In the genomic region with DNA sequence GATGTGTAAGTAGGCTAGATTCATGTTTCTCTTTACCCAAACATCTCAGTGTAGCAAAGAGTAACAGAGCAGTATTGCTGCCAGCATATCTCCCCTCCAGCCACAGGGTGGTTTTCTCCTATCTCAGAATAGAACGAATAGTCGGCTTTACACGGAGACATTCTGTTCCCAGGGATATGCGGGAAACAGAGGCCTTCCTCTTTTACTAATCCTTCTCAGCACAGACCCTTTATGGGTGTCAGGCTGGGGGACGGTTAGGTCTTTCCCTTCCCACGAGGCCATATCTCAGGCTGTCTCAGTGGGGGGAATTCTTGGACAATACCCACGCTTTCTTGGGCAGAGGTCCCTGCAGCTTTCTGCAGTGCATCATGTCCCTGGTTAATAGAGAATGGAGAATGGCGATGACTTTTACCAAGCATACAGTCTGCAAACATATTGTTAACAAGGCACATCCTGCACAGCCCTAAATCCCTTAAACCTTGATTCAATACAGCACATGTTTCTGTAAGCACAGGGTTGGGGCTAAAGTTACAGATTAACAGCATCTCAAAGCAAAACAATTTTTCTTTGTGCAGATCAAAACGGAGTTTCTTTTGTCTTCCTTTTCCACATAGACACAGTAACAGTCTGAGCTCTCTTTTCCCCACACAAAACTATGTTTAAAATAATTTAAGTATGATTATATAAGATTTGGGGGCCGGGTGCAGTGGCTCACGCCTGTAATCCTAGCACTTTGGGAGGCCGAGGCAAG, we compare ENCODE assay signal across 1 cellular context.
TF ChIP-seq lines count a peak whose summit lies in the region.
"Not testable (repeated sequence)": the region's sequence is repeated elsewhere in the genome, so short reads cannot be mapped to it uniquely, and the experiment has no call there.

No MANE protein-coding gene starts in this region.

TF ChIP-seq in HepG2, 621 proteins besides CTCF, POLR2A, EP300 and RAD21 (continued from another document and continues in another):
- TF ChIP-seq, protein P1, sequence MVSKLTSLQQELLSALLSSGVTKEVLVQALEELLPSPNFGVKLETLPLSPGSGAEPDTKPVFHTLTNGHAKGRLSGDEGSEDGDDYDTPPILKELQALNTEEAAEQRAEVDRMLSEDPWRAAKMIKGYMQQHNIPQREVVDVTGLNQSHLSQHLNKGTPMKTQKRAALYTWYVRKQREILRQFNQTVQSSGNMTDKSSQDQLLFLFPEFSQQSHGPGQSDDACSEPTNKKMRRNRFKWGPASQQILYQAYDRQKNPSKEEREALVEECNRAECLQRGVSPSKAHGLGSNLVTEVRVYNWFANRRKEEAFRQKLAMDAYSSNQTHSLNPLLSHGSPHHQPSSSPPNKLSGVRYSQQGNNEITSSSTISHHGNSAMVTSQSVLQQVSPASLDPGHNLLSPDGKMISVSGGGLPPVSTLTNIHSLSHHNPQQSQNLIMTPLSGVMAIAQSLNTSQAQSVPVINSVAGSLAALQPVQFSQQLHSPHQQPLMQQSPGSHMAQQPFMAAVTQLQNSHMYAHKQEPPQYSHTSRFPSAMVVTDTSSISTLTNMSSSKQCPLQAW (CRISPR knock-in tag; IDR thresholded peaks at IDR 0.05) = peak; percentile 82; the same call in 1 of the 2 replicates
- TF ChIP-seq, protein P2, sequence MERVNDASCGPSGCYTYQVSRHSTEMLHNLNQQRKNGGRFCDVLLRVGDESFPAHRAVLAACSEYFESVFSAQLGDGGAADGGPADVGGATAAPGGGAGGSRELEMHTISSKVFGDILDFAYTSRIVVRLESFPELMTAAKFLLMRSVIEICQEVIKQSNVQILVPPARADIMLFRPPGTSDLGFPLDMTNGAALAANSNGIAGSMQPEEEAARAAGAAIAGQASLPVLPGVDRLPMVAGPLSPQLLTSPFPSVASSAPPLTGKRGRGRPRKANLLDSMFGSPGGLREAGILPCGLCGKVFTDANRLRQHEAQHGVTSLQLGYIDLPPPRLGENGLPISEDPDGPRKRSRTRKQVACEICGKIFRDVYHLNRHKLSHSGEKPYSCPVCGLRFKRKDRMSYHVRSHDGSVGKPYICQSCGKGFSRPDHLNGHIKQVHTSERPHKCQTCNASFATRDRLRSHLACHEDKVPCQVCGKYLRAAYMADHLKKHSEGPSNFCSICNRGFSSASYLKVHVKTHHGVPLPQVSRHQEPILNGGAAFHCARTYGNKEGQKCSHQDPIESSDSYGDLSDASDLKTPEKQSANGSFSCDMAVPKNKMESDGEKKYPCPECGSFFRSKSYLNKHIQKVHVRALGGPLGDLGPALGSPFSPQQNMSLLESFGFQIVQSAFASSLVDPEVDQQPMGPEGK (CRISPR knock-in tag; IDR thresholded peaks at IDR 0.05) = peak; percentile 61
- TF ChIP-seq, protein P3, sequence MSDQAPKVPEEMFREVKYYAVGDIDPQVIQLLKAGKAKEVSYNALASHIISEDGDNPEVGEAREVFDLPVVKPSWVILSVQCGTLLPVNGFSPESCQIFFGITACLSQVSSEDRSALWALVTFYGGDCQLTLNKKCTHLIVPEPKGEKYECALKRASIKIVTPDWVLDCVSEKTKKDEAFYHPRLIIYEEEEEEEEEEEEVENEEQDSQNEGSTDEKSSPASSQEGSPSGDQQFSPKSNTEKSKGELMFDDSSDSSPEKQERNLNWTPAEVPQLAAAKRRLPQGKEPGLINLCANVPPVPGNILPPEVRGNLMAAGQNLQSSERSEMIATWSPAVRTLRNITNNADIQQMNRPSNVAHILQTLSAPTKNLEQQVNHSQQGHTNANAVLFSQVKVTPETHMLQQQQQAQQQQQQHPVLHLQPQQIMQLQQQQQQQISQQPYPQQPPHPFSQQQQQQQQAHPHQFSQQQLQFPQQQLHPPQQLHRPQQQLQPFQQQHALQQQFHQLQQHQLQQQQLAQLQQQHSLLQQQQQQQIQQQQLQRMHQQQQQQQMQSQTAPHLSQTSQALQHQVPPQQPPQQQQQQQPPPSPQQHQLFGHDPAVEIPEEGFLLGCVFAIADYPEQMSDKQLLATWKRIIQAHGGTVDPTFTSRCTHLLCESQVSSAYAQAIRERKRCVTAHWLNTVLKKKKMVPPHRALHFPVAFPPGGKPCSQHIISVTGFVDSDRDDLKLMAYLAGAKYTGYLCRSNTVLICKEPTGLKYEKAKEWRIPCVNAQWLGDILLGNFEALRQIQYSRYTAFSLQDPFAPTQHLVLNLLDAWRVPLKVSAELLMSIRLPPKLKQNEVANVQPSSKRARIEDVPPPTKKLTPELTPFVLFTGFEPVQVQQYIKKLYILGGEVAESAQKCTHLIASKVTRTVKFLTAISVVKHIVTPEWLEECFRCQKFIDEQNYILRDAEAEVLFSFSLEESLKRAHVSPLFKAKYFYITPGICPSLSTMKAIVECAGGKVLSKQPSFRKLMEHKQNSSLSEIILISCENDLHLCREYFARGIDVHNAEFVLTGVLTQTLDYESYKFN (CRISPR knock-in tag; conservative IDR thresholded peaks at IDR 0.05) = peak; percentile 85
- TF ChIP-seq GATAD2A (CRISPR knock-in tag; IDR thresholded peaks at IDR 0.05) (peak; percentile 73), GATAD1 (CRISPR knock-in tag; IDR thresholded peaks at IDR 0.05) (peak; percentile 25; the same call in 1 of the 2 replicates), HMG20A (CRISPR knock-in tag; IDR thresholded peaks at IDR 0.05; ENCODE audit: borderline replicate concordance) (peak; percentile 27; the same call in 1 of the 2 replicates), NR2F2 (IDR thresholded peaks at IDR 0.05; ENCODE audit: borderline replicate concordance, low read depth) (peak; percentile 30; the same call in 1 of the 2 replicates), NR2F6 (CRISPR knock-in tag; IDR thresholded peaks at IDR 0.05) (peak; percentile 53; the same call in 1 of the 2 replicates), NCOA2 (CRISPR knock-in tag; IDR thresholded peaks at IDR 0.05) (peak; percentile 78), POGZ (CRISPR knock-in tag; IDR thresholded peaks at IDR 0.05) (0 out of 2 replicates have a peak, but pooled peaks have one; percentile 16), RCOR2 (CRISPR knock-in tag; IDR thresholded peaks at IDR 0.05) (0 out of 2 replicates have a peak, but pooled peaks have one; percentile 35), FOXJ3 (CRISPR knock-in tag; IDR thresholded peaks at IDR 0.05; ENCODE audit: borderline replicate concordance) (peak; percentile 47; the same call in 1 of the 2 replicates), FOXP1 (CRISPR knock-in tag; IDR thresholded peaks at IDR 0.05) (peak; percentile 85), SIN3A (IDR thresholded peaks at IDR 0.05; ENCODE audit: borderline replicate concordance, low read depth, low read length) (peak; percentile 62; the same call in 1 of the 2 replicates), ZSCAN21 (CRISPR knock-in tag; IDR thresholded peaks at IDR 0.05; ENCODE audit: borderline replicate concordance) (0 out of 2 replicates have a peak, but pooled peaks have one; percentile 27), ELF3 (CRISPR knock-in tag; IDR thresholded peaks at IDR 0.05) (0 out of 2 replicates have a peak, but pooled peaks have one; percentile 25), GFI1 (CRISPR knock-in tag; IDR thresholded peaks at IDR 0.05; ENCODE audit: borderline replicate concordance) (peak; percentile 67; the same call in 1 of the 2 replicates), NCOA1 (CRISPR knock-in tag; IDR thresholded peaks at IDR 0.05) (0 out of 2 replicates have a peak, but pooled peaks have one; percentile 12), KMT2B (CRISPR knock-in tag; IDR thresholded peaks at IDR 0.05) (0 out of 2 replicates have a peak, but pooled peaks have one; percentile 36), FOSL2 (CRISPR knock-in tag; IDR thresholded peaks at IDR 0.05) (0 out of 2 replicates have a peak, but pooled peaks have one; percentile 10), MYC (CRISPR knock-in tag; IDR thresholded peaks at IDR 0.05; ENCODE audit: borderline replicate concordance) (peak; percentile 17; the same call in 1 of the 2 replicates), ZFX (CRISPR knock-in tag; IDR thresholded peaks at IDR 0.05; ENCODE audit: low read depth) (peak; percentile 42)
- TF ChIP-seq, protein P4, sequence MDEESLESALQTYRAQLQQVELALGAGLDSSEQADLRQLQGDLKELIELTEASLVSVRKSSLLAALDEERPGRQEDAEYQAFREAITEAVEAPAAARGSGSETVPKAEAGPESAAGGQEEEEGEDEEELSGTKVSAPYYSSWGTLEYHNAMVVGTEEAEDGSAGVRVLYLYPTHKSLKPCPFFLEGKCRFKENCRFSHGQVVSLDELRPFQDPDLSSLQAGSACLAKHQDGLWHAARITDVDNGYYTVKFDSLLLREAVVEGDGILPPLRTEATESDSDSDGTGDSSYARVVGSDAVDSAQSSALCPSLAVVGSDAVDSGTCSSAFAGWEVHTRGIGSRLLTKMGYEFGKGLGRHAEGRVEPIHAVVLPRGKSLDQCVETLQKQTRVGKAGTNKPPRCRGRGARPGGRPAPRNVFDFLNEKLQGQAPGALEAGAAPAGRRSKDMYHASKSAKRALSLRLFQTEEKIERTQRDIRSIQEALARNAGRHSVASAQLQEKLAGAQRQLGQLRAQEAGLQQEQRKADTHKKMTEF (CRISPR knock-in tag; IDR thresholded peaks at IDR 0.05) = peak; percentile 79
- TF ChIP-seq, protein P5, sequence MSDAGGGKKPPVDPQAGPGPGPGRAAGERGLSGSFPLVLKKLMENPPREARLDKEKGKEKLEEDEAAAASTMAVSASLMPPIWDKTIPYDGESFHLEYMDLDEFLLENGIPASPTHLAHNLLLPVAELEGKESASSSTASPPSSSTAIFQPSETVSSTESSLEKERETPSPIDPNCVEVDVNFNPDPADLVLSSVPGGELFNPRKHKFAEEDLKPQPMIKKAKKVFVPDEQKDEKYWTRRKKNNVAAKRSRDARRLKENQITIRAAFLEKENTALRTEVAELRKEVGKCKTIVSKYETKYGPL (CRISPR knock-in tag; IDR thresholded peaks at IDR 0.05) = 0 out of 2 replicates have a peak, but pooled peaks have one; percentile 43
- TF ChIP-seq NR2F6, FOXP1 (IDR thresholded peaks at IDR 0.05): not testable (repeated sequence)
- TF ChIP-seq, protein P6, sequence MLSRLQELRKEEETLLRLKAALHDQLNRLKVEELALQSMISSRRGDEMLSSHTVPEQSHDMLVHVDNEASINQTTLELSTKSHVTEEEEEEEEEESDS (CRISPR knock-in tag; IDR thresholded peaks at IDR 0.05; ENCODE audit: borderline replicate concordance) = 0 out of 2 replicates have a peak, but pooled peaks have one; percentile 59
- TF ChIP-seq, protein P7, sequence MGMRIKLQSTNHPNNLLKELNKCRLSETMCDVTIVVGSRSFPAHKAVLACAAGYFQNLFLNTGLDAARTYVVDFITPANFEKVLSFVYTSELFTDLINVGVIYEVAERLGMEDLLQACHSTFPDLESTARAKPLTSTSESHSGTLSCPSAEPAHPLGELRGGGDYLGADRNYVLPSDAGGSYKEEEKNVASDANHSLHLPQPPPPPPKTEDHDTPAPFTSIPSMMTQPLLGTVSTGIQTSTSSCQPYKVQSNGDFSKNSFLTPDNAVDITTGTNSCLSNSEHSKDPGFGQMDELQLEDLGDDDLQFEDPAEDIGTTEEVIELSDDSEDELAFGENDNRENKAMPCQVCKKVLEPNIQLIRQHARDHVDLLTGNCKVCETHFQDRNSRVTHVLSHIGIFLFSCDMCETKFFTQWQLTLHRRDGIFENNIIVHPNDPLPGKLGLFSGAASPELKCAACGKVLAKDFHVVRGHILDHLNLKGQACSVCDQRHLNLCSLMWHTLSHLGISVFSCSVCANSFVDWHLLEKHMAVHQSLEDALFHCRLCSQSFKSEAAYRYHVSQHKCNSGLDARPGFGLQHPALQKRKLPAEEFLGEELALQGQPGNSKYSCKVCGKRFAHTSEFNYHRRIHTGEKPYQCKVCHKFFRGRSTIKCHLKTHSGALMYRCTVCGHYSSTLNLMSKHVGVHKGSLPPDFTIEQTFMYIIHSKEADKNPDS (CRISPR knock-in tag; IDR thresholded peaks at IDR 0.05) = peak; percentile 84; the same call in 1 of the 2 replicates
- TF ChIP-seq, protein P8, sequence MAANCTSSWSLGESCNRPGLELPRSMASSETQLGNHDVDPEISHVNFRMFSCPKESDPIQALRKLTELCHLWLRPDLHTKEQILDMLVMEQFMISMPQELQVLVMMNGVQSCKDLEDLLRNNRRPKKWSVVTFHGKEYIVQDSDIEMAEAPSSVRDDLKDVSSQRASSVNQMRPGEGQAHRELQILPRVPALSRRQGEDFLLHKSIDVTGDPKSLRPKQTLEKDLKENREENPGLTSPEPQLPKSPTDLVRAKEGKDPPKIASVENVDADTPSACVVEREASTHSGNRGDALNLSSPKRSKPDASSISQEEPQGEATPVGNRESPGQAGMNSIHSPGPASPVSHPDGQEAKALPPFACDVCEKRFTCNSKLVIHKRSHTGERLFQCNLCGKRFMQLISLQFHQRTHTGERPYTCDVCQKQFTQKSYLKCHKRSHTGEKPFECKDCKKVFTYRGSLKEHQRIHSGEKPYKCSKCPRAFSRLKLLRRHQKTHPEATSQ (CRISPR knock-in tag; IDR thresholded peaks at IDR 0.05; ENCODE audit: borderline replicate concordance) = peak; percentile 62; the same call in 1 of the 2 replicates
- TF ChIP-seq, protein P9, sequence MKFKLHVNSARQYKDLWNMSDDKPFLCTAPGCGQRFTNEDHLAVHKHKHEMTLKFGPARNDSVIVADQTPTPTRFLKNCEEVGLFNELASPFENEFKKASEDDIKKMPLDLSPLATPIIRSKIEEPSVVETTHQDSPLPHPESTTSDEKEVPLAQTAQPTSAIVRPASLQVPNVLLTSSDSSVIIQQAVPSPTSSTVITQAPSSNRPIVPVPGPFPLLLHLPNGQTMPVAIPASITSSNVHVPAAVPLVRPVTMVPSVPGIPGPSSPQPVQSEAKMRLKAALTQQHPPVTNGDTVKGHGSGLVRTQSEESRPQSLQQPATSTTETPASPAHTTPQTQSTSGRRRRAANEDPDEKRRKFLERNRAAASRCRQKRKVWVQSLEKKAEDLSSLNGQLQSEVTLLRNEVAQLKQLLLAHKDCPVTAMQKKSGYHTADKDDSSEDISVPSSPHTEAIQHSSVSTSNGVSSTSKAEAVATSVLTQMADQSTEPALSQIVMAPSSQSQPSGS (CRISPR knock-in tag; IDR thresholded peaks at IDR 0.05) = peak; percentile 14; the same call in 1 of the 2 replicates
- TF ChIP-seq, protein P10, sequence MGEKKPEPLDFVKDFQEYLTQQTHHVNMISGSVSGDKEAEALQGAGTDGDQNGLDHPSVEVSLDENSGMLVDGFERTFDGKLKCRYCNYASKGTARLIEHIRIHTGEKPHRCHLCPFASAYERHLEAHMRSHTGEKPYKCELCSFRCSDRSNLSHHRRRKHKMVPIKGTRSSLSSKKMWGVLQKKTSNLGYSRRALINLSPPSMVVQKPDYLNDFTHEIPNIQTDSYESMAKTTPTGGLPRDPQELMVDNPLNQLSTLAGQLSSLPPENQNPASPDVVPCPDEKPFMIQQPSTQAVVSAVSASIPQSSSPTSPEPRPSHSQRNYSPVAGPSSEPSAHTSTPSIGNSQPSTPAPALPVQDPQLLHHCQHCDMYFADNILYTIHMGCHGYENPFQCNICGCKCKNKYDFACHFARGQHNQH (CRISPR knock-in tag; IDR thresholded peaks at IDR 0.05) = 0 out of 2 replicates have a peak, but pooled peaks have one; percentile 20
